20 cellular contexts compared by ENCODE assay signal in the genomic region with DNA sequence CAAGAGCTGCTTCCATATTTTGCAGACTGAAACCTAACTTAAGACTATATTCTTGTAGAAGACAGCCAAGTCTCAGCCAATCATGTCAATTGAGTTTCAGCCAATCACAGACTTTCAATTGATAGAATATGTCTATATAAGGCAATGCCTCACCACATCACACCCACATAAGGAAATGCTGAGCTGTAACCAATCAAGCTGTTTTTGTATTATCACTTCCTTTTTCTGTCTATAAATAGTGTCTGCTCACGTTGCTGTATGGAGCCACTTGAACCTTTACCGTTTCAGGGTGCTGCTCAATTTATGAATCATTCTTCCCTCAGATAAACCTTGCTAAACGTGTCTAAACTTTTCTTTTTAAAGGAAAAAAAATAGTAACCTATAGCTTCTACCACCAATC.
"Had no signal": no experiment of that assay in that cellular context is flagged by ENCODE, and none has a peak within 500 bp of the region (broad histone marks: within the 10 kb centered on the region; RNA-seq: fewer than 3 reads in every experiment).

No MANE protein-coding gene starts in this region.

- H3K9me3 Mint-ChIP-seq: nephron had no signal

- H3K27ac Mint-ChIP-seq: activated naive CD8-positive, alpha-beta T cell treated with anti-CD3 and anti-CD28 coated beads, Interleukin-2, amount 10 ng/mL, durations not matched to agents 7 days and 5 days; activated T-helper 1 cell treated with anti-CD3 and anti-CD28 coated beads, Interleukin-12 subunit alpha, Interleukin-12 subunit beta, Interleukin-2, Interleukin-4 antibody, amounts not matched to agents 30 ng/mL and 10 ng/mL and 1 ng/mL, durations not matched to agents 14 hours and 24 hours and 36 hours; dendritic cell treated with granulocyte-macrophage colony-stimulating factor and Interleukin-4, amounts not matched to agents 40 ng/mL and 50 ng/mL, for 4 days; effector memory CD8-positive, alpha-beta T cell; nephron had no signal

- DNase-seq: activated CD4-positive, alpha-beta T cell treated with anti-CD3 and anti-CD28 coated beads, Interleukin-2, amount 50 U/mL, for 1 hour; activated CD8-positive, alpha-beta memory T cell treated with anti-CD3 and anti-CD28 coated beads for 24 hours; activated naive CD4-positive, alpha-beta T cell; activated naive CD8-positive, alpha-beta T cell treated with anti-CD3 and anti-CD28 coated beads, Interleukin-2, amount 10 ng/mL, durations not matched to agents 7 days and 5 days; anterior cingulate cortex; brain microvascular endothelial cell; cerebellar nuclear complex; effector memory CD8-positive, alpha-beta T cell; foreskin melanocyte; nucleus accumbens; stimulated activated CD4-positive, alpha-beta T cell treated with anti-CD3 and anti-CD28 coated beads, Interleukin-4, amount 100 ng/mL, for 1 hour; stimulated activated naive CD4-positive, alpha-beta T cell treated with Interleukin-2 at 50 U/mL for 16 hours; substantia nigra had no signal

- H3K4me1 ChIP-seq: tibial nerve, vagina had no signal

- H3K27me3 ChIP-seq: brain microvascular endothelial cell, tibial nerve, vagina had no signal

- H3K27ac ChIP-seq: brain microvascular endothelial cell, epithelial cell of prostate, tibial nerve, vagina had no signal

- H3K4me3 ChIP-seq: tibial nerve, vagina had no signal

- H3K36me3 ChIP-seq: brain microvascular endothelial cell, tibial nerve, vagina had no signal

- H3K4me3 Mint-ChIP-seq: activated naive CD8-positive, alpha-beta T cell treated with anti-CD3 and anti-CD28 coated beads, Interleukin-2, amount 10 ng/mL, durations not matched to agents 7 days and 5 days; activated T-helper 1 cell treated with anti-CD3 and anti-CD28 coated beads, Interleukin-12 subunit alpha, Interleukin-12 subunit beta, Interleukin-2, Interleukin-4 antibody, amounts not matched to agents 30 ng/mL and 10 ng/mL and 1 ng/mL, durations not matched to agents 14 hours and 24 hours and 36 hours; dendritic cell treated with granulocyte-macrophage colony-stimulating factor and Interleukin-4, amounts not matched to agents 40 ng/mL and 50 ng/mL, for 4 days; effector memory CD8-positive, alpha-beta T cell; nephron had no signal

- H3K9me3 ChIP-seq: tibial nerve, vagina had no signal

- H3K4me1 Mint-ChIP-seq: activated naive CD8-positive, alpha-beta T cell treated with anti-CD3 and anti-CD28 coated beads, Interleukin-2, amount 10 ng/mL, durations not matched to agents 7 days and 5 days; nephron had no signal

- H3K36me3 Mint-ChIP-seq: activated naive CD8-positive, alpha-beta T cell treated with anti-CD3 and anti-CD28 coated beads, Interleukin-2, amount 10 ng/mL, durations not matched to agents 7 days and 5 days had no signal

- H3K27me3 Mint-ChIP-seq: activated naive CD8-positive, alpha-beta T cell treated with anti-CD3 and anti-CD28 coated beads, Interleukin-2, amount 10 ng/mL, durations not matched to agents 7 days and 5 days; dendritic cell treated with granulocyte-macrophage colony-stimulating factor and Interleukin-4, amounts not matched to agents 40 ng/mL and 50 ng/mL, for 4 days; effector memory CD8-positive, alpha-beta T cell had no signal

- ATAC-seq: activated CD4-positive, CD25-positive, alpha-beta regulatory T cell treated with anti-CD3 and anti-CD28 coated beads, Interleukin-2, amount 50 U/mL, for 24 hours; effector memory CD8-positive, alpha-beta T cell had no signal
